ENCODE assay signal across 19 cellular contexts in genomic region chr4:179595671-179596410, GRCh38.
DNase-seq lines count a peak whose midpoint lies in the region; ATAC-seq and TF ChIP-seq lines count a peak whose summit lies in the region.
"Had no signal": no experiment of that assay in that cellular context is flagged by ENCODE, and none has a peak within 500 bp of the region (broad histone marks: within the 10 kb centered on the region; RNA-seq: fewer than 3 reads in every experiment).

No MANE protein-coding gene starts in this region.

- H3K9me3 ChIP-seq in mucosa of descending colon = peaks cover 6% of the 10 kb centered on the region
- H3K9me3 ChIP-seq: Caco-2, HAP-1, prostate gland had no signal

- ATAC-seq in foreskin keratinocyte = no peak
- ATAC-seq in mucosa of descending colon = no peak
- ATAC-seq in GM21723 (IDR thresholded peaks at IDR 0.05; ENCODE audit: unreplicated experiment) = no peak
- ATAC-seq: left lobe of liver, Panc1 had no signal

- DNase-seq in AML-193 (lab: John Stamatoyannopoulos, UW) = peak; percentile 59
- DNase-seq in Kasumi-1 (lab: John Stamatoyannopoulos, UW) = peak; percentile 59 to 68
- peak; percentile 9 to 47 for DNase-seq in SW 1271 (lab: John Stamatoyannopoulos, UW)
- peak; percentile 7 to 32 for DNase-seq in foreskin keratinocyte
- no peak for DNase-seq in NCI-H187 treated with DMSO at 0.1 percent for 48 hours (lab: John Stamatoyannopoulos, UW)
- DNase-seq in mucosa of descending colon = no peak
- DNase-seq in DMS 273 treated with DMSO at 0.1 percent for 48 hours (lab: John Stamatoyannopoulos, UW) = no peak
- DNase-seq: activated CD4-positive, alpha-beta memory T cell treated with anti-CD3 and anti-CD28 coated beads for 36 hours; Caco-2; effector memory CD4-positive, alpha-beta T cell; NCI-H1105; NCI-H446; stimulated activated CD4-positive, alpha-beta T cell treated with anti-CD3 and anti-CD28 coated beads, Interleukin-15, amount 100 ng/mL, for 24 hours; T-helper 9 cell had no signal

- H3K27ac ChIP-seq in foreskin keratinocyte = no peak overlapping the region
- H3K27ac ChIP-seq: prostate gland had no signal

- H3K4me3 ChIP-seq in mucosa of descending colon = no peak overlapping the region
- H3K4me3 ChIP-seq: HAP-1, prostate gland had no signal

- intact Hi-C loops in mucosa of descending colon (cut with DNase I, micrococcal nuclease) = no loop called here

- no peaks in the 10 kb centered on the region for H3K36me3 ChIP-seq in mucosa of descending colon (ENCODE audit: low read depth)
- H3K36me3 ChIP-seq: HAP-1, prostate gland had no signal

- TF ChIP-seq CTCF in foreskin keratinocyte (conservative IDR thresholded peaks at IDR 0.05) = no peak
- TF ChIP-seq CTCF in mucosa of descending colon (IDR thresholded peaks at IDR 0.05) = no peak

- no peaks in the 10 kb centered on the region for H3K27me3 ChIP-seq in foreskin keratinocyte

- no peaks in the 10 kb centered on the region for H3K4me1 ChIP-seq in foreskin keratinocyte
- no peaks in the 10 kb centered on the region for H3K4me1 ChIP-seq in mucosa of descending colon (ENCODE audit: low read depth)
- H3K4me1 ChIP-seq: Caco-2, HAP-1, prostate gland had no signal

Comparison
In these comparisons a context has a peak if more than half of its experiments do, and no peak if none do; other contexts are left out.
1. DNase-seq: peak in AML-193 (2 of 2), Kasumi-1 (2 of 2), SW 1271 (2 of 2) and foreskin keratinocyte (2 of 2); none in NCI-H187 treated with DMSO at 0.1 percent for 48 hours (single experiment), mucosa of descending colon (0 of 3) and DMS 273 treated with DMSO at 0.1 percent for 48 hours (single experiment).